ENCODE assay signal across 2 cellular contexts in genomic region chr12:67280088-67280487, GRCh38.
TF ChIP-seq lines count a peak whose summit lies in the region.

No MANE protein-coding gene starts in this region.

TF ChIP-seq in HepG2, 621 proteins besides CTCF, POLR2A, EP300 and RAD21:
- TF ChIP-seq YEATS4 (CRISPR knock-in tag; IDR thresholded peaks at IDR 0.05; ENCODE audit: borderline replicate concordance) (no peak), MAFF (IDR thresholded peaks at IDR 0.05; ENCODE audit: low read depth, low read length) (peak; percentile 81), MAFK (conservative IDR thresholded peaks at IDR 0.05 in 1 of 2, IDR thresholded peaks at IDR 0.05 in 1 of 2; ENCODE audit: low read length in 2 of 2) (peak; percentile 80 to 86), ZNF496 (CRISPR knock-in tag; IDR thresholded peaks at IDR 0.05; ENCODE audit: insufficient replicate concordance) (no peak)

TF ChIP-seq in K562, 482 proteins besides CTCF, POLR2A, EP300 and RAD21:
- TF ChIP-seq MAFK (IDR thresholded peaks at IDR 0.05; ENCODE audit: low read length) (peak; percentile 34; the same call in 1 of the 2 replicates), MAFF (IDR thresholded peaks at IDR 0.05; ENCODE audit: low read length) (peak; percentile 44; the same call in 1 of the 2 replicates), XRCC4 (IDR thresholded peaks at IDR 0.05; ENCODE audit: extremely low read depth, insufficient read depth, insufficient read length) (no peak), C11orf30 (IDR thresholded peaks at IDR 0.05; ENCODE audit: low read depth) (peak; percentile 71), MAFG (tag; conservative IDR thresholded peaks at IDR 0.05) (peak; percentile 36), ZNF316 (IDR thresholded peaks at IDR 0.05) (peak; percentile 88)
